1 cellular context compared by ENCODE assay signal in genomic region chr12:6345319-6346071, GRCh38.
TF ChIP-seq lines count a peak whose summit lies in the region.

No MANE protein-coding gene starts in this region.

TF ChIP-seq in HepG2, 621 proteins besides CTCF, POLR2A, EP300 and RAD21 (continued from another document):
- no peak for TF ChIP-seq SOX6 (IDR thresholded peaks at IDR 0.05)
- no peak for TF ChIP-seq SOX6 (CRISPR knock-in tag; IDR thresholded peaks at IDR 0.05)
- TF ChIP-seq KMT2B (CRISPR knock-in tag; IDR thresholded peaks at IDR 0.05) = no peak
- TF ChIP-seq ZNF782 (CRISPR knock-in tag; IDR thresholded peaks at IDR 0.05; ENCODE audit: borderline replicate concordance) = no peak
- no peak for TF ChIP-seq ZNF776 (CRISPR knock-in tag; IDR thresholded peaks at IDR 0.05)
- no peak for TF ChIP-seq DMTF1 (CRISPR knock-in tag; IDR thresholded peaks at IDR 0.05)
- 0 out of 2 replicates have a peak, but pooled peaks have one; percentile 22 for TF ChIP-seq ZBTB38 (CRISPR knock-in tag; IDR thresholded peaks at IDR 0.05)
- peak; percentile 90 for TF ChIP-seq CREB1 (IDR thresholded peaks at IDR 0.05)
- TF ChIP-seq CREB1 (CRISPR knock-in tag; IDR thresholded peaks at IDR 0.05) = peak; percentile 80
- no peak for TF ChIP-seq ZNF678 (CRISPR knock-in tag; IDR thresholded peaks at IDR 0.05)
- no peak for TF ChIP-seq TAF15 (IDR thresholded peaks at IDR 0.05; ENCODE audit: low read depth, low read length, poor library complexity, severe bottlenecking)
- no peak for TF ChIP-seq ZBTB26 (CRISPR knock-in tag; IDR thresholded peaks at IDR 0.05; ENCODE audit: borderline replicate concordance)
- TF ChIP-seq ATF3 (CRISPR knock-in tag; IDR thresholded peaks at IDR 0.05) = no peak
- TF ChIP-seq PRDM4 (CRISPR knock-in tag; IDR thresholded peaks at IDR 0.05; ENCODE audit: borderline replicate concordance) = no peak
- TF ChIP-seq MNT (IDR thresholded peaks at IDR 0.05) = no peak
- no peak for TF ChIP-seq CHD4 (IDR thresholded peaks at IDR 0.05; ENCODE audit: borderline replicate concordance, low read length)
